ENCODE assay signal across 17 cellular contexts in the genomic region with DNA sequence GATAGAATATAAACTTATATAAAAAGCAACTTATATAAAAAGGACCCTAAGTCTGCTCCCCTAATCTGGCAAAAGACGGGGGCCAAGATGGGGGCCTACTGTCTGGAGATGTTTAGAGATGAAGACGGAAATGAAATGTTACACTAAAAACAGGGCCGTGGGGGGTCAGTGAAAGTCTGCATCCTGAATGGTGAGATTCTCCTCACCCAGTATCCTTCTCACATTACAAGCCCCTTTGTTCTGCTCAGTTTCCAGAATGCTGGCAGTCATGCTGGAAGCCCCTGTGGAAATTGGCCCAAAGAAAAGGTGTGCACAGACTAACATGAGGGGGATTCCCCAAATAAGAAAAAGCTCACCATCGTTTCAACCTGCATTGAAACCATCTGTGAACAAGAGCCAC.
DNase-seq lines count a peak whose midpoint lies in the region; ATAC-seq and TF ChIP-seq lines count a peak whose summit lies in the region.
"Had no signal": no experiment of that assay in that cellular context is flagged by ENCODE, and none has a peak within 500 bp of the region (broad histone marks: within the 10 kb centered on the region; RNA-seq: fewer than 3 reads in every experiment).

No MANE protein-coding gene starts in this region.

- peaks cover 39% of the 10 kb centered on the region for H3K4me1 Mint-ChIP-seq in WTC11
- H3K4me1 Mint-ChIP-seq in stimulated activated naive CD8-positive, alpha-beta T cell treated with anti-CD3 and anti-CD28 coated beads, Interleukin-15, amount 100 ng/mL, for 72 hours: no peaks in the 10 kb centered on the region
- H3K4me1 Mint-ChIP-seq: B cell had no signal

- no peaks in the 10 kb centered on the region for H3K27me3 ChIP-seq in PC-9 (ENCODE audit: insufficient read depth, low read depth)
- H3K27me3 ChIP-seq: SJSA1 had no signal

- DNase-seq in NCI-H748 (lab: John Stamatoyannopoulos, UW; ENCODE audit: unreplicated experiment): peak; percentile 14
- DNase-seq in NCI-H748 treated with DMSO at 0.1 percent for 48 hours (lab: John Stamatoyannopoulos, UW): no peak
- DNase-seq in WTC11 (ENCODE audit: low spot score): peak; percentile 21
- DNase-seq in iPS-NIHi11 (ENCODE audit: low spot score): peak; percentile 58
- DNase-seq in stimulated activated naive CD8-positive, alpha-beta T cell treated with anti-CD3 and anti-CD28 coated beads, Interleukin-15, amount 100 ng/mL, for 72 hours: no peak
- DNase-seq in PC-9: no peak
- no peak for DNase-seq in NCI-H187 treated with DMSO at 0.1 percent for 48 hours (lab: John Stamatoyannopoulos, UW)
- DNase-seq: CD4-positive, alpha-beta T cell; KG1; MV-4-11; NCI-H1417; NCI-H187; NCI-H510A had no signal

- no peaks in the 10 kb centered on the region for H3K36me3 ChIP-seq in PC-9 (ENCODE audit: low read depth)
- H3K36me3 ChIP-seq: SJSA1 had no signal

- no peak for TF ChIP-seq CTCF in WTC11 (IDR thresholded peaks at IDR 0.05)
- TF ChIP-seq CTCF in PC-9 (conservative IDR thresholded peaks at IDR 0.05): no peak

- no peak overlapping the region for H3K4me3 ChIP-seq in PC-9
- H3K4me3 ChIP-seq: GM12878, SJSA1 had no signal

- H3K9me3 Mint-ChIP-seq in WTC11: peaks cover 22% of the 10 kb centered on the region
- H3K9me3 Mint-ChIP-seq in stimulated activated naive CD8-positive, alpha-beta T cell treated with anti-CD3 and anti-CD28 coated beads, Interleukin-15, amount 100 ng/mL, for 72 hours: peaks cover 5 to 11% of the 10 kb centered on the region in 2 donors
- H3K9me3 Mint-ChIP-seq: CD4-positive, alpha-beta T cell had no signal

- no peak overlapping the region for H3K27ac ChIP-seq in PC-9
- H3K27ac ChIP-seq: SJSA1 had no signal

- H3K9me2 ChIP-seq in PC-9 (ENCODE audit: insufficient read depth): no peaks in the 10 kb centered on the region

- POLR2A ChIA-PET in WTC11 (lab: Charles Lee): no interaction called here
- POLR2A ChIA-PET in PC-9 (lab: Charles Lee; ENCODE audit: unreplicated experiment): no interaction called here

- CTCF ChIA-PET in WTC11 (lab: Charles Lee) (no interaction called here), PC-9 (lab: Charles Lee) (no interaction called here)

- H4K20me1 ChIP-seq in PC-9 (ENCODE audit: insufficient read depth): no peaks in the 10 kb centered on the region

- no peaks in the 10 kb centered on the region for H3F3A ChIP-seq in PC-9 (ENCODE audit: insufficient read depth, low read depth)

- 0 out of 2 replicates have a peak, but pooled peaks cover 3% of the 10 kb centered on the region for H3K27me3 Mint-ChIP-seq in WTC11 (ENCODE audit: low read depth)
- no peaks in the 10 kb centered on the region for H3K27me3 Mint-ChIP-seq in stimulated activated naive CD8-positive, alpha-beta T cell treated with anti-CD3 and anti-CD28 coated beads, Interleukin-15, amount 100 ng/mL, for 72 hours

- no TSS peak for BruUV-seq in PC-9 (replicated peaks; lab: Mats Ljungman, UMichigan)

- H2AFZ ChIP-seq in PC-9: no peak overlapping the region

- no peaks in the 10 kb centered on the region for H3K79me2 ChIP-seq in PC-9 (ENCODE audit: low read depth)

- peak overlapping the region; percentile 51; the same call in 1 of the 2 replicates for H3K27ac Mint-ChIP-seq in WTC11
- H3K27ac Mint-ChIP-seq in stimulated activated naive CD8-positive, alpha-beta T cell treated with anti-CD3 and anti-CD28 coated beads, Interleukin-15, amount 100 ng/mL, for 72 hours: no peak overlapping the region
- H3K27ac Mint-ChIP-seq: B cell; CD4-positive, alpha-beta T cell had no signal

- peaks cover 16% of the 10 kb centered on the region for H3K36me3 Mint-ChIP-seq in WTC11

- H3K4me3 Mint-ChIP-seq in WTC11: no peak overlapping the region; the same call in 1 of the 2 replicates
- no peak overlapping the region for H3K4me3 Mint-ChIP-seq in stimulated activated naive CD8-positive, alpha-beta T cell treated with anti-CD3 and anti-CD28 coated beads, Interleukin-15, amount 100 ng/mL, for 72 hours
- H3K4me3 Mint-ChIP-seq: B cell; CD4-positive, alpha-beta T cell had no signal

- ATAC-seq in WTC11: peak; percentile 79
- ATAC-seq in stimulated activated naive CD8-positive, alpha-beta T cell treated with anti-CD3 and anti-CD28 coated beads, Interleukin-15, amount 100 ng/mL, for 72 hours: no peak
- ATAC-seq: GM12878, Panc1 had no signal

- no peaks in the 10 kb centered on the region for H3K9me3 ChIP-seq in PC-9 (ENCODE audit: insufficient read depth, low read depth)
- H3K9me3 ChIP-seq: SJSA1 had no signal

- intact Hi-C loops in PC-9 (cut with micrococcal nuclease; ENCODE audit: unreplicated experiment): no loop called here

- H3K4me1 ChIP-seq in PC-9 (replicated peaks; ENCODE audit: insufficient read depth): no peaks in the 10 kb centered on the region
- H3K4me1 ChIP-seq: SJSA1 had no signal

- H3K4me2 ChIP-seq in PC-9: no peak overlapping the region

TF ChIP-seq in WTC11, 78 proteins besides CTCF, POLR2A, EP300 and RAD21 (continues in another document):
- TF ChIP-seq, protein P1, sequence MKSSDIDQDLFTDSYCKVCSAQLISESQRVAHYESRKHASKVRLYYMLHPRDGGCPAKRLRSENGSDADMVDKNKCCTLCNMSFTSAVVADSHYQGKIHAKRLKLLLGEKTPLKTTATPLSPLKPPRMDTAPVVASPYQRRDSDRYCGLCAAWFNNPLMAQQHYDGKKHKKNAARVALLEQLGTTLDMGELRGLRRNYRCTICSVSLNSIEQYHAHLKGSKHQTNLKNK (CRISPR knock-in tag; IDR thresholded peaks at IDR 0.05): no peak
- TF ChIP-seq ATF1 (CRISPR knock-in tag; IDR thresholded peaks at IDR 0.05): no peak
- no peak for TF ChIP-seq FOXK1 (CRISPR knock-in tag; IDR thresholded peaks at IDR 0.05)
- TF ChIP-seq ETV6 (CRISPR knock-in tag; IDR thresholded peaks at IDR 0.05): no peak
- no peak for TF ChIP-seq CBFB (CRISPR knock-in tag; IDR thresholded peaks at IDR 0.05; ENCODE audit: low read depth)
- TF ChIP-seq, protein P2, sequence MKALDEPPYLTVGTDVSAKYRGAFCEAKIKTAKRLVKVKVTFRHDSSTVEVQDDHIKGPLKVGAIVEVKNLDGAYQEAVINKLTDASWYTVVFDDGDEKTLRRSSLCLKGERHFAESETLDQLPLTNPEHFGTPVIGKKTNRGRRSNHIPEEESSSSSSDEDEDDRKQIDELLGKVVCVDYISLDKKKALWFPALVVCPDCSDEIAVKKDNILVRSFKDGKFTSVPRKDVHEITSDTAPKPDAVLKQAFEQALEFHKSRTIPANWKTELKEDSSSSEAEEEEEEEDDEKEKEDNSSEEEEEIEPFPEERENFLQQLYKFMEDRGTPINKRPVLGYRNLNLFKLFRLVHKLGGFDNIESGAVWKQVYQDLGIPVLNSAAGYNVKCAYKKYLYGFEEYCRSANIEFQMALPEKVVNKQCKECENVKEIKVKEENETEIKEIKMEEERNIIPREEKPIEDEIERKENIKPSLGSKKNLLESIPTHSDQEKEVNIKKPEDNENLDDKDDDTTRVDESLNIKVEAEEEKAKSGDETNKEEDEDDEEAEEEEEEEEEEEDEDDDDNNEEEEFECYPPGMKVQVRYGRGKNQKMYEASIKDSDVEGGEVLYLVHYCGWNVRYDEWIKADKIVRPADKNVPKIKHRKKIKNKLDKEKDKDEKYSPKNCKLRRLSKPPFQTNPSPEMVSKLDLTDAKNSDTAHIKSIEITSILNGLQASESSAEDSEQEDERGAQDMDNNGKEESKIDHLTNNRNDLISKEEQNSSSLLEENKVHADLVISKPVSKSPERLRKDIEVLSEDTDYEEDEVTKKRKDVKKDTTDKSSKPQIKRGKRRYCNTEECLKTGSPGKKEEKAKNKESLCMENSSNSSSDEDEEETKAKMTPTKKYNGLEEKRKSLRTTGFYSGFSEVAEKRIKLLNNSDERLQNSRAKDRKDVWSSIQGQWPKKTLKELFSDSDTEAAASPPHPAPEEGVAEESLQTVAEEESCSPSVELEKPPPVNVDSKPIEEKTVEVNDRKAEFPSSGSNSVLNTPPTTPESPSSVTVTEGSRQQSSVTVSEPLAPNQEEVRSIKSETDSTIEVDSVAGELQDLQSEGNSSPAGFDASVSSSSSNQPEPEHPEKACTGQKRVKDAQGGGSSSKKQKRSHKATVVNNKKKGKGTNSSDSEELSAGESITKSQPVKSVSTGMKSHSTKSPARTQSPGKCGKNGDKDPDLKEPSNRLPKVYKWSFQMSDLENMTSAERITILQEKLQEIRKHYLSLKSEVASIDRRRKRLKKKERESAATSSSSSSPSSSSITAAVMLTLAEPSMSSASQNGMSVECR (CRISPR knock-in tag; IDR thresholded peaks at IDR 0.05; ENCODE audit: borderline replicate concordance): no peak
- TF ChIP-seq, protein P3, sequence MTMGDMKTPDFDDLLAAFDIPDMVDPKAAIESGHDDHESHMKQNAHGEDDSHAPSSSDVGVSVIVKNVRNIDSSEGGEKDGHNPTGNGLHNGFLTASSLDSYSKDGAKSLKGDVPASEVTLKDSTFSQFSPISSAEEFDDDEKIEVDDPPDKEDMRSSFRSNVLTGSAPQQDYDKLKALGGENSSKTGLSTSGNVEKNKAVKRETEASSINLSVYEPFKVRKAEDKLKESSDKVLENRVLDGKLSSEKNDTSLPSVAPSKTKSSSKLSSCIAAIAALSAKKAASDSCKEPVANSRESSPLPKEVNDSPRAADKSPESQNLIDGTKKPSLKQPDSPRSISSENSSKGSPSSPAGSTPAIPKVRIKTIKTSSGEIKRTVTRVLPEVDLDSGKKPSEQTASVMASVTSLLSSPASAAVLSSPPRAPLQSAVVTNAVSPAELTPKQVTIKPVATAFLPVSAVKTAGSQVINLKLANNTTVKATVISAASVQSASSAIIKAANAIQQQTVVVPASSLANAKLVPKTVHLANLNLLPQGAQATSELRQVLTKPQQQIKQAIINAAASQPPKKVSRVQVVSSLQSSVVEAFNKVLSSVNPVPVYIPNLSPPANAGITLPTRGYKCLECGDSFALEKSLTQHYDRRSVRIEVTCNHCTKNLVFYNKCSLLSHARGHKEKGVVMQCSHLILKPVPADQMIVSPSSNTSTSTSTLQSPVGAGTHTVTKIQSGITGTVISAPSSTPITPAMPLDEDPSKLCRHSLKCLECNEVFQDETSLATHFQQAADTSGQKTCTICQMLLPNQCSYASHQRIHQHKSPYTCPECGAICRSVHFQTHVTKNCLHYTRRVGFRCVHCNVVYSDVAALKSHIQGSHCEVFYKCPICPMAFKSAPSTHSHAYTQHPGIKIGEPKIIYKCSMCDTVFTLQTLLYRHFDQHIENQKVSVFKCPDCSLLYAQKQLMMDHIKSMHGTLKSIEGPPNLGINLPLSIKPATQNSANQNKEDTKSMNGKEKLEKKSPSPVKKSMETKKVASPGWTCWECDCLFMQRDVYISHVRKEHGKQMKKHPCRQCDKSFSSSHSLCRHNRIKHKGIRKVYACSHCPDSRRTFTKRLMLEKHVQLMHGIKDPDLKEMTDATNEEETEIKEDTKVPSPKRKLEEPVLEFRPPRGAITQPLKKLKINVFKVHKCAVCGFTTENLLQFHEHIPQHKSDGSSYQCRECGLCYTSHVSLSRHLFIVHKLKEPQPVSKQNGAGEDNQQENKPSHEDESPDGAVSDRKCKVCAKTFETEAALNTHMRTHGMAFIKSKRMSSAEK (CRISPR knock-in tag; IDR thresholded peaks at IDR 0.05; ENCODE audit: borderline replicate concordance): no peak
- TF ChIP-seq PRRX2 (CRISPR knock-in tag; IDR thresholded peaks at IDR 0.05): no peak

Comparison
In these comparisons a context has a peak if more than half of its experiments do, and no peak if none do; other contexts are left out.
1. DNase-seq: peak in NCI-H748 (single experiment), WTC11 (single experiment) and iPS-NIHi11 (single experiment); none in NCI-H748 treated with DMSO at 0.1 percent for 48 hours (single experiment), stimulated activated naive CD8-positive, alpha-beta T cell treated with anti-CD3 and anti-CD28 coated beads, Interleukin-15, amount 100 ng/mL, for 72 hours (0 of 2), PC-9 (0 of 2) and NCI-H187 treated with DMSO at 0.1 percent for 48 hours (single experiment).